12 cellular contexts compared by ENCODE assay signal in genomic region chr2:219634171-219634940, GRCh38.
"Had no signal": no experiment of that assay in that cellular context is flagged by ENCODE, and none has a peak within 500 bp of the region (broad histone marks: within the 10 kb centered on the region; RNA-seq: fewer than 3 reads in every experiment).

No MANE protein-coding gene starts in this region.

- H3K4me3 ChIP-seq: esophagus squamous epithelium, right lobe of liver, upper lobe of left lung had no signal

- H3K27me3 ChIP-seq: brain microvascular endothelial cell, right lobe of liver, upper lobe of left lung had no signal

- ATAC-seq: right lobe of liver had no signal

- H3K9me3 ChIP-seq: esophagus squamous epithelium, neutrophil, right lobe of liver, upper lobe of left lung had no signal

- H3K36me3 Mint-ChIP-seq: activated naive CD4-positive, alpha-beta T cell treated with anti-CD3 and anti-CD28 coated beads, Interleukin-2, amount 50 U/mL, for 24 hours had no signal

- H3K4me1 Mint-ChIP-seq: activated naive CD4-positive, alpha-beta T cell treated with anti-CD3 and anti-CD28 coated beads, Interleukin-2, amount 50 U/mL, for 24 hours had no signal

- H3K27ac ChIP-seq: brain microvascular endothelial cell, esophagus squamous epithelium, neutrophil, right lobe of liver, upper lobe of left lung had no signal

- H3K4me1 ChIP-seq: esophagus squamous epithelium, right lobe of liver, upper lobe of left lung had no signal

- H3K9me3 Mint-ChIP-seq: activated naive CD4-positive, alpha-beta T cell treated with anti-CD3 and anti-CD28 coated beads, Interleukin-2, amount 50 U/mL, for 24 hours had no signal

- H3K4me3 Mint-ChIP-seq: activated naive CD4-positive, alpha-beta T cell treated with anti-CD3 and anti-CD28 coated beads, Interleukin-2, amount 50 U/mL, for 24 hours had no signal

- DNase-seq: activated CD4-positive, alpha-beta T cell treated with anti-CD3 and anti-CD28 coated beads, Interleukin-2, amount 50 U/mL, for 1 hour; activated T-cell treated with anti-CD3 and anti-CD28 coated beads, Interleukin-2, amount 50 U/mL, for 1 hour; amygdala; brain microvascular endothelial cell; esophagus squamous epithelium; foreskin fibroblast; stimulated activated naive CD4-positive, alpha-beta T cell treated with Interleukin-2 at 50 U/mL for 16 hours; T-helper 2 cell had no signal

- H3K27ac Mint-ChIP-seq: activated naive CD4-positive, alpha-beta T cell treated with anti-CD3 and anti-CD28 coated beads, Interleukin-2, amount 50 U/mL, for 24 hours had no signal

- H3K36me3 ChIP-seq: brain microvascular endothelial cell, esophagus squamous epithelium, neutrophil, right lobe of liver, upper lobe of left lung had no signal
